Comparison of ENCODE assay signal across 24 cellular contexts in genomic region chr12:101229841-101230241, GRCh38. TPM values are rescaled to one million over a fixed set of nuclear protein-coding genes. Genes with fewer than 3 reads are reported as not detected.
DNase-seq lines count a peak whose midpoint lies in the region; ATAC-seq, FAIRE-seq and TF ChIP-seq lines count a peak whose summit lies in the region.
"Had no signal": no experiment of that assay in that cellular context is flagged by ENCODE, and none has a peak within 500 bp of the region (broad histone marks: within the 10 kb centered on the region; RNA-seq: fewer than 3 reads in every experiment).

No MANE protein-coding gene starts in this region.

- H3K4me1 ChIP-seq in right lobe of liver: no peaks in the 10 kb centered on the region
- H3K4me1 ChIP-seq in HepG2 (ENCODE audit: insufficient read depth, low read length): no peaks in the 10 kb centered on the region
- peaks cover 10% of the 10 kb centered on the region for H3K4me1 ChIP-seq in foreskin keratinocyte
- H3K4me1 ChIP-seq in mesenchymal stem cell (ENCODE audit: control insufficient read depth, insufficient read depth, low read depth, low read length): peaks cover 2% of the 10 kb centered on the region
- H3K4me1 ChIP-seq in upper lobe of right lung: no peaks in the 10 kb centered on the region
- H3K4me1 ChIP-seq: SJCRH30 had no signal

- no peaks in the 10 kb centered on the region for H3K79me1 ChIP-seq in mesenchymal stem cell (replicated peaks; ENCODE audit: low read length, poor library complexity, severe bottlenecking)

- TF ChIP-seq EP300 in HepG2 (IDR thresholded peaks at IDR 0.05; ENCODE audit: low read depth in 2 of 2, low read length in 2 of 2) (no peak), HepG2 (CRISPR knock-in tag; IDR thresholded peaks at IDR 0.05; ENCODE audit: borderline replicate concordance) (no peak)

- H3K9me3 ChIP-seq in right lobe of liver (no peaks in the 10 kb centered on the region), HepG2 (ENCODE audit: low read length) (no peaks in the 10 kb centered on the region), mesenchymal stem cell (ENCODE audit: control insufficient read depth, low read length) (no peaks in the 10 kb centered on the region), upper lobe of right lung (no peaks in the 10 kb centered on the region)
- H3K9me3 ChIP-seq: BLaER1 treated with 17β-estradiol and CSF1 and Interleukin-3, amounts not matched to agents 10 nM and 100 nM; SJCRH30 had no signal

- DNase-seq in right lobe of liver: no peak
- DNase-seq in HepG2 (ENCODE audit: low spot score): no peak
- no peak for DNase-seq in foreskin keratinocyte
- DNase-seq in mesenchymal stem cell: no peak
- peak; percentile 71 for DNase-seq in upper lobe of right lung
- DNase-seq in D721Med (ENCODE audit: insufficient read length, low spot score): no peak
- no peak for DNase-seq in activated CD4-positive, alpha-beta T cell treated with anti-CD3 and anti-CD28 coated beads for 4 hours
- DNase-seq: CD8-positive, alpha-beta memory T cell; GF-D8; KG1; NCI-H1048; NCI-H2081 treated with DMSO at 0.1 percent for 48 hours; NCI-H526 treated with DMSO at 0.1 percent for 48 hours; NK-92 treated with Interleukin-12 subunit alpha and Interleukin-12 subunit beta, amount 100 ng/mL, for 24 hours; PC-3 had no signal

- in situ Hi-C loops in HepG2 (cut with HindIII; ENCODE audit: extremely low pct_ligation_motif_present, low pct_unique_long_range_greater_than_20kb): no loop called here

- CTCF ChIA-PET in HepG2 (lab: Yijun Ruan, JAX; ENCODE audit: low intra/inter-chr PET ratio, low total read pairs): no interaction called here

- POLR2A ChIA-PET in HepG2 (lab: Yijun Ruan, JAX): no interaction called here

- TF ChIP-seq POLR2A in right lobe of liver (IDR thresholded peaks at IDR 0.05) (no peak), HepG2 (IDR thresholded peaks at IDR 0.05; ENCODE audit: insufficient read depth in 1 of 2, low read depth in 2 of 2, low read length in 2 of 2) (no peak)

- H3K18ac ChIP-seq in mesenchymal stem cell (ENCODE audit: low read depth in 1 of 2, low read length in 2 of 2): no peak overlapping the region

- H3K36me3 ChIP-seq in right lobe of liver: no peaks in the 10 kb centered on the region
- H3K36me3 ChIP-seq in HepG2 (replicated peaks in 1 of 2; ENCODE audit: control insufficient read depth in 1 of 2, insufficient read depth in 2 of 2, low read length in 2 of 2): no peaks in the 10 kb centered on the region
- no peaks in the 10 kb centered on the region for H3K36me3 ChIP-seq in mesenchymal stem cell (ENCODE audit: control insufficient read depth in 1 of 2, insufficient read depth in 2 of 2, low read depth in 1 of 2, low read length in 2 of 2)
- H3K36me3 ChIP-seq in upper lobe of right lung: no peaks in the 10 kb centered on the region
- H3K36me3 ChIP-seq: BLaER1 treated with 17β-estradiol and CSF1 and Interleukin-3, amounts not matched to agents 10 nM and 100 nM; SJCRH30 had no signal

- no peak for TF ChIP-seq RAD21 in HepG2 (CRISPR knock-in tag; IDR thresholded peaks at IDR 0.05)

- WGBS in right lobe of liver (ENCODE audit: insufficient coverage, low coverage, low lambda C conversion rate, missing lambda C conversion rate): 70% methylated on average over 7 of the region's 7 CpGs
- 11% methylated on average over 7 of the region's 7 CpGs for WGBS in HepG2 (ENCODE audit: low lambda C conversion rate)
- WGBS in mesenchymal stem cell: 84% methylated on average over 7 of the region's 7 CpGs

- FAIRE-seq in HepG2 (lab: Jason Lieb, UNC) (no peak), D721Med (lab: Jason Lieb, UNC) (no peak)
- FAIRE-seq: A204.1, GM12891, GM18507 had no signal

- H3K4me2 ChIP-seq in HepG2 (ENCODE audit: low read depth, low read length) (no peak overlapping the region), mesenchymal stem cell (ENCODE audit: low read length, poor library complexity, severe bottlenecking) (no peak overlapping the region)
- H3K4me2 ChIP-seq: GM23338 had no signal

- no peak overlapping the region for H3K4me3 ChIP-seq in right lobe of liver
- no peak overlapping the region for H3K4me3 ChIP-seq in HepG2 (replicated peaks in 1 of 3; ENCODE audit: insufficient read depth in 1 of 3, low read depth in 2 of 3, low read length in 3 of 3)
- no peak overlapping the region for H3K4me3 ChIP-seq in mesenchymal stem cell (ENCODE audit: insufficient read depth in 1 of 2, low read depth in 1 of 2, low read length in 2 of 2)
- no peak overlapping the region for H3K4me3 ChIP-seq in upper lobe of right lung
- H3K4me3 ChIP-seq: BLaER1 treated with 17β-estradiol and CSF1 and Interleukin-3, amounts not matched to agents 10 nM and 100 nM; GM23338; SJCRH30 had no signal

- H3K14ac ChIP-seq in mesenchymal stem cell (ENCODE audit: low read length in 2 of 2): no peak overlapping the region

- H3K4ac ChIP-seq in mesenchymal stem cell (ENCODE audit: low read depth in 1 of 2, low read length in 2 of 2): no peak overlapping the region

- intact Hi-C loops in right lobe of liver (cut with DNase I): no loop called here
- intact Hi-C loops in HepG2 (cut with micrococcal nuclease; ENCODE audit: unreplicated experiment): no loop called here
- intact Hi-C loops in upper lobe of right lung (cut with DNase I): no loop called here

- no peak overlapping the region for H3K27ac ChIP-seq in right lobe of liver
- no peak overlapping the region for H3K27ac ChIP-seq in HepG2 (ENCODE audit: extremely low read length, insufficient read depth, low read length)
- peak overlapping the region; percentile 58 for H3K27ac ChIP-seq in foreskin keratinocyte
- no peak overlapping the region for H3K27ac ChIP-seq in mesenchymal stem cell (ENCODE audit: low read length, poor library complexity, severe bottlenecking)
- no peak overlapping the region for H3K27ac ChIP-seq in upper lobe of right lung
- H3K27ac ChIP-seq: BLaER1 treated with 17β-estradiol and CSF1 and Interleukin-3, amounts not matched to agents 10 nM and 100 nM; RWPE1; SJCRH30 had no signal

- H3K27me3 ChIP-seq in right lobe of liver (no peaks in the 10 kb centered on the region), HepG2 (ENCODE audit: control insufficient read depth in 1 of 2, insufficient read depth in 2 of 2, low read length in 2 of 2) (peaks cover 2 to 13% of the 10 kb centered on the region in 2 experiments; a peak in 2 of 5 replicates), foreskin keratinocyte (no peaks in the 10 kb centered on the region), mesenchymal stem cell (ENCODE audit: control insufficient read depth in 1 of 2, insufficient read depth in 1 of 2, low read length in 2 of 2) (no peaks in the 10 kb centered on the region), upper lobe of right lung (no peaks in the 10 kb centered on the region)
- H3K27me3 ChIP-seq: SJCRH30 had no signal

- H2BK12ac ChIP-seq in mesenchymal stem cell (ENCODE audit: low read length in 2 of 2): no peak overlapping the region

- no peak overlapping the region for H2BK5ac ChIP-seq in mesenchymal stem cell (ENCODE audit: low read depth, low read length, poor library complexity, severe bottlenecking)

- no peak overlapping the region for H3K23ac ChIP-seq in mesenchymal stem cell (ENCODE audit: low read length in 2 of 2)

- BruUV-seq in HepG2 (replicated peaks; lab: Mats Ljungman, UMichigan): no TSS peak

- H4K91ac ChIP-seq in mesenchymal stem cell (ENCODE audit: low read length): no peak overlapping the region

- no peaks in the 10 kb centered on the region for H3K79me2 ChIP-seq in HepG2 (ENCODE audit: insufficient read depth, low read length)

- no peak for TF ChIP-seq CTCF in right lobe of liver (IDR thresholded peaks at IDR 0.05)
- no peak for TF ChIP-seq CTCF in HepG2 (CRISPR knock-in tag; IDR thresholded peaks at IDR 0.05)
- TF ChIP-seq CTCF in foreskin keratinocyte (conservative IDR thresholded peaks at IDR 0.05): no peak
- TF ChIP-seq CTCF in upper lobe of right lung (IDR thresholded peaks at IDR 0.05): no peak
- no peak for TF ChIP-seq CTCF in D721Med (IDR thresholded peaks at IDR 0.05; ENCODE audit: insufficient read depth, missing control alignments)

- no peak overlapping the region for H2AFZ ChIP-seq in HepG2 (ENCODE audit: low read length)
- H2AFZ ChIP-seq in mesenchymal stem cell (ENCODE audit: low read depth, low read length): no peak overlapping the region

- no peaks in the 10 kb centered on the region for H4K20me1 ChIP-seq in HepG2 (ENCODE audit: insufficient read depth, low read length)

- H4K8ac ChIP-seq in mesenchymal stem cell (ENCODE audit: low read length): no peak overlapping the region

- H2AK5ac ChIP-seq in mesenchymal stem cell (ENCODE audit: low read length, severe bottlenecking): no peak overlapping the region

- ATAC-seq in right lobe of liver (peak; percentile 13 to 50 (median 24)), HepG2 (no peak), foreskin keratinocyte (no peak), upper lobe of right lung (peak; percentile 88), HG02970 (IDR thresholded peaks at IDR 0.05; ENCODE audit: low FRiP score, unreplicated experiment) (no peak)
- ATAC-seq: GM23338, PC-3 had no signal

- no peak overlapping the region for H2BK120ac ChIP-seq in mesenchymal stem cell (ENCODE audit: low read depth, low read length)

- no peak overlapping the region for H2BK15ac ChIP-seq in mesenchymal stem cell (ENCODE audit: low read depth, poor library complexity, severe bottlenecking)

- H3K9ac ChIP-seq in HepG2 (ENCODE audit: insufficient read depth, low read depth, low read length) (no peak overlapping the region), mesenchymal stem cell (ENCODE audit: low read length) (peak overlapping the region; percentile 63)
- H3K9ac ChIP-seq: BLaER1 treated with 17β-estradiol and CSF1 and Interleukin-3, amounts not matched to agents 10 nM and 100 nM had no signal

RNA-seq across cellular contexts. Expression of gene SLC5A8, which starts 19.8 kb away (rescaled TPM):
- total RNA-seq in right lobe of liver (not detected), HepG2 (2016; rRNA removed; fragmentation: Illumina TruSeq; extraction: Trizol) (not detected in 2 replicates), foreskin keratinocyte (0.10 and 0.14 TPM in 2 replicates), upper lobe of right lung (2.8 TPM)
- not detected in 2 replicates for total RNA-seq in HepG2 (2016; cell fraction: cytosol; rRNA removed; fragmentation: Illumina TruSeq; extraction: Trizol; ENCODE audit: low read depth)
- not detected in 2 replicates for total RNA-seq in HepG2 (2016; cell fraction: insoluble cytoplasmic fraction; rRNA removed; fragmentation: Illumina TruSeq; extraction: Trizol)
- total RNA-seq in HepG2 (2016; cell fraction: membrane; rRNA removed; fragmentation: Illumina TruSeq; extraction: Trizol): not detected in 2 replicates
- not detected in 2 replicates for total RNA-seq in HepG2 (2016; cell fraction: nucleus; rRNA removed; fragmentation: Illumina TruSeq; extraction: Trizol)
- polyA plus RNA-seq in HepG2 (2011; rRNA removed) (not detected in 2 replicates), foreskin keratinocyte (0.02 and 0.06 TPM in 2 replicates)
- not detected in 2 replicates for polyA plus RNA-seq in HepG2 (2011; cell fraction: cytosol; rRNA removed)
- polyA plus RNA-seq in HepG2 (2011; cell fraction: nucleus; rRNA removed): not detected in 2 replicates
- not detected in 2 replicates for polyA plus RNA-seq in HepG2 (2012)
- not detected in 2 replicates for polyA plus RNA-seq in HepG2 (2016; cell fraction: cytosol; fragmentation: Illumina TruSeq; extraction: Trizol; ENCODE audit: low read depth)
- polyA plus RNA-seq in HepG2 (2016; cell fraction: insoluble cytoplasmic fraction; fragmentation: Illumina TruSeq; extraction: Trizol; ENCODE audit: low read depth): not detected in 2 replicates
- polyA plus RNA-seq in HepG2 (2016; cell fraction: membrane; fragmentation: Illumina TruSeq; extraction: Trizol; ENCODE audit: low read depth): not detected in 2 replicates
- not detected in 2 replicates for polyA plus RNA-seq in HepG2 (2016; cell fraction: nucleus; fragmentation: Illumina TruSeq; extraction: Trizol; ENCODE audit: insufficient read depth, low read depth)
- not detected in 2 replicates for polyA minus RNA-seq in HepG2 (2011; rRNA and poly(A)+ RNA removed; ENCODE audit: low replicate concordance)
- polyA minus RNA-seq in HepG2 (2011; cell fraction: cytosol; rRNA and poly(A)+ RNA removed): not detected in 2 replicates
- polyA minus RNA-seq in HepG2 (2011; cell fraction: nucleus; rRNA and poly(A)+ RNA removed): not detected in 2 replicates
- not detected for polyA plus RNA-seq in mesenchymal stem cell (2013, experiment 1 of 2)
- polyA plus RNA-seq in mesenchymal stem cell (2013, experiment 2 of 2): not detected
- total RNA-seq: CD8-positive, alpha-beta memory T cell; Daoy; PC-3; SJCRH30 had no signal
- polyA plus RNA-seq: CD8-positive, alpha-beta memory T cell had no signal

RNA-seq across cellular contexts. Expression of gene UTP20, which starts 50.1 kb away (rescaled TPM):
- total RNA-seq in right lobe of liver: 1 to 10 TPM; 4.6 to 8.5 (median 6.5) TPM
- total RNA-seq in HepG2 (2016; rRNA removed; fragmentation: Illumina TruSeq; extraction: Trizol): 38.5 and 60.0 TPM in 2 replicates
- total RNA-seq in HepG2 (2016; cell fraction: cytosol; rRNA removed; fragmentation: Illumina TruSeq; extraction: Trizol; ENCODE audit: low read depth): 4.5 and 4.8 TPM in 2 replicates
- 37.3 and 57.0 TPM in 2 replicates for total RNA-seq in HepG2 (2016; cell fraction: insoluble cytoplasmic fraction; rRNA removed; fragmentation: Illumina TruSeq; extraction: Trizol)
- total RNA-seq in HepG2 (2016; cell fraction: membrane; rRNA removed; fragmentation: Illumina TruSeq; extraction: Trizol): 8.9 and 9.2 TPM in 2 replicates
- total RNA-seq in HepG2 (2016; cell fraction: nucleus; rRNA removed; fragmentation: Illumina TruSeq; extraction: Trizol): 39.7 and 43.6 TPM in 2 replicates
- polyA plus RNA-seq in HepG2 (2011; rRNA removed): 7.2 and 9.0 TPM in 2 replicates
- polyA plus RNA-seq in HepG2 (2011; cell fraction: cytosol; rRNA removed): 3.8 and 5.4 TPM in 2 replicates
- 4.5 and 5.9 TPM in 2 replicates for polyA plus RNA-seq in HepG2 (2011; cell fraction: nucleus; rRNA removed)
- polyA plus RNA-seq in HepG2 (2012): 7.2 and 7.9 TPM in 2 replicates
- 0.40 TPM in 2 replicates for polyA plus RNA-seq in HepG2 (2016; cell fraction: cytosol; fragmentation: Illumina TruSeq; extraction: Trizol; ENCODE audit: low read depth)
- 17.1 and 17.7 TPM in 2 replicates for polyA plus RNA-seq in HepG2 (2016; cell fraction: insoluble cytoplasmic fraction; fragmentation: Illumina TruSeq; extraction: Trizol; ENCODE audit: low read depth)
- polyA plus RNA-seq in HepG2 (2016; cell fraction: membrane; fragmentation: Illumina TruSeq; extraction: Trizol; ENCODE audit: low read depth): 0.76 and 1.1 TPM in 2 replicates
- polyA plus RNA-seq in HepG2 (2016; cell fraction: nucleus; fragmentation: Illumina TruSeq; extraction: Trizol; ENCODE audit: insufficient read depth, low read depth): 18.5 and 20.8 TPM in 2 replicates
- 20.4 and 30.4 TPM in 2 replicates for polyA minus RNA-seq in HepG2 (2011; rRNA and poly(A)+ RNA removed; ENCODE audit: low replicate concordance)
- polyA minus RNA-seq in HepG2 (2011; cell fraction: cytosol; rRNA and poly(A)+ RNA removed): 15.2 and 16.1 TPM in 2 replicates
- polyA minus RNA-seq in HepG2 (2011; cell fraction: nucleus; rRNA and poly(A)+ RNA removed): 33.6 and 39.7 TPM in 2 replicates
- total RNA-seq in foreskin keratinocyte: 22.1 and 31.5 TPM in 2 replicates
- 3.1 and 5.6 TPM in 2 replicates for polyA plus RNA-seq in foreskin keratinocyte
- polyA plus RNA-seq in mesenchymal stem cell (2013, experiment 1 of 2): 2.9 TPM
- 2.9 TPM for polyA plus RNA-seq in mesenchymal stem cell (2013, experiment 2 of 2)
- 14.0 TPM for total RNA-seq in upper lobe of right lung

Comparison
In these comparisons a context has a peak if more than half of its experiments do, and no peak if none do; other contexts are left out.
1. ATAC-seq: peak in right lobe of liver (4 of 4) and upper lobe of right lung (single experiment); none in HepG2 (single experiment), foreskin keratinocyte (single experiment) and HG02970 (single experiment).